ENCODE assay signal across 31 cellular contexts in the genomic region with DNA sequence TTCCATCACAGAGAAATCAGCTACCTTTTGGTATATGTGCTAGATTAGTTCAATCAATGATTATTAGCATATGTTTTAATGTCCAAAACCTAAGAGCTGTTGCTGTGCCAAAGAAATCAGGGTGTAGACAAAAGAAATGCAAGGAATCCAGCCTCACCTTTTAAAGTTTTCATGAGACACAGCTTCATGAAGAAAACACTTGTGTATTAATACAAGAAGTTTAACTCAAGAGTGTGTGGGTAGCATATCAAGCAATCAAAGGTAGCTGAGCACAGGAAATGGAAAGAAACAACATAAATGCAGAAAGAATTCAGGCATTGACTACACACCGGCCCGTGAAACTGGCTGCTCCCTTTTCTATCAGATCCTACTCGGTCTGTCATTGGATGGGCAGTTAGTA.
DNase-seq lines count a peak whose midpoint lies in the region; ATAC-seq and TF ChIP-seq lines count a peak whose summit lies in the region.
"Had no signal": no experiment of that assay in that cellular context is flagged by ENCODE, and none has a peak within 500 bp of the region (broad histone marks: within the 10 kb centered on the region; RNA-seq: fewer than 3 reads in every experiment).

No MANE protein-coding gene starts in this region.

- no peak overlapping the region for H3K27ac ChIP-seq in upper lobe of right lung
- H3K27ac ChIP-seq: body of pancreas, C4-2B, SJSA1, spleen, thoracic aorta had no signal

- POLR2A ChIA-PET in WTC11 (lab: Charles Lee): no interaction called here

- H3K4me1 Mint-ChIP-seq in WTC11 (peaks cover 14% of the 10 kb centered on the region), mesothelial cell of epicardium (peaks cover 17% of the 10 kb centered on the region)

- ATAC-seq in WTC11: peak; percentile 43; the same call in 1 of the 2 replicates
- peak; percentile 50 for ATAC-seq in upper lobe of right lung
- ATAC-seq: activated CD4-positive, CD25-positive, alpha-beta regulatory T cell treated with anti-CD3 and anti-CD28 coated beads, Interleukin-2, amount 50 U/mL, for 24 hours; activated T-cell treated with anti-CD3 and anti-CD28 coated beads, Interleukin-2, amount 50 U/mL, for 72 hours; body of pancreas had no signal

- H3K36me3 Mint-ChIP-seq in WTC11 (no peaks in the 10 kb centered on the region), mesothelial cell of epicardium (no peaks in the 10 kb centered on the region)

- no peak for TF ChIP-seq CTCF in WTC11 (IDR thresholded peaks at IDR 0.05)
- TF ChIP-seq CTCF in mesothelial cell of epicardium (IDR thresholded peaks at IDR 0.05; ENCODE audit: unreplicated experiment): no peak
- TF ChIP-seq CTCF in upper lobe of right lung (IDR thresholded peaks at IDR 0.05): no peak

- H3K9me3 Mint-ChIP-seq in WTC11 (no peaks in the 10 kb centered on the region), mesothelial cell of epicardium (peaks cover 6% of the 10 kb centered on the region)
- H3K9me3 Mint-ChIP-seq: activated T-cell treated with anti-CD3 and anti-CD28 coated beads, Interleukin-2, amount 50 U/mL, for 72 hours; stimulated activated naive CD8-positive, alpha-beta T cell treated with anti-CD3 and anti-CD28 coated beads, Interleukin-15, Interleukin-2, amounts not matched to agents 100 ng/mL and 50 ng/mL, for 24 hours; T-helper 1 cell treated with Interleukin-12 subunit alpha and Interleukin-12 subunit beta and Interleukin-4 antibody, amounts not matched to agents 30 μg/mL and 1 μg/mL, for 36 hours had no signal

- H3K36me3 ChIP-seq in upper lobe of right lung: no peaks in the 10 kb centered on the region
- H3K36me3 ChIP-seq: MG63, SJSA1, spleen, thoracic aorta had no signal

- intact Hi-C loops in upper lobe of right lung (cut with DNase I): no loop called here

- no peaks in the 10 kb centered on the region for H3K9me3 ChIP-seq in upper lobe of right lung
- H3K9me3 ChIP-seq: body of pancreas, MG63, SJSA1, spleen, thoracic aorta had no signal

- no peaks in the 10 kb centered on the region for H3K27me3 ChIP-seq in upper lobe of right lung
- H3K27me3 ChIP-seq: body of pancreas, MG63, SJSA1, spleen had no signal

- TF ChIP-seq POLR2A in erythroblast (IDR thresholded peaks at IDR 0.05; ENCODE audit: low read length): no peak

- CTCF ChIA-PET in WTC11 (lab: Charles Lee): no interaction called here

- H3K27ac Mint-ChIP-seq in WTC11: no peak overlapping the region
- H3K27ac Mint-ChIP-seq in mesothelial cell of epicardium: peak overlapping the region; percentile 69
- H3K27ac Mint-ChIP-seq: activated T-cell treated with anti-CD3 and anti-CD28 coated beads, Interleukin-2, amount 50 U/mL, for 72 hours; stimulated activated naive CD8-positive, alpha-beta T cell treated with anti-CD3 and anti-CD28 coated beads, Interleukin-15, Interleukin-2, amounts not matched to agents 100 ng/mL and 50 ng/mL, for 24 hours; T-helper 1 cell treated with Interleukin-12 subunit alpha and Interleukin-12 subunit beta and Interleukin-4 antibody, amounts not matched to agents 30 μg/mL and 1 μg/mL, for 36 hours had no signal

- no peaks in the 10 kb centered on the region for H3K27me3 Mint-ChIP-seq in WTC11 (ENCODE audit: low read depth)
- no peaks in the 10 kb centered on the region for H3K27me3 Mint-ChIP-seq in mesothelial cell of epicardium (ENCODE audit: low read depth)

- DNase-seq in HT-29 (ENCODE audit: low spot score) (peak; percentile 68), WTC11 (ENCODE audit: low spot score) (no peak), mesothelial cell of epicardium (ENCODE audit: low spot score in 2 of 2, unreplicated experiment in 2 of 2) (no peak), upper lobe of right lung (no peak), AML-193 (lab: John Stamatoyannopoulos, UW) (no peak), erythroblast (lab: John Stamatoyannopoulos, UW) (no peak)
- DNase-seq in activated T-cell treated with anti-CD3 and anti-CD28 coated beads, Interleukin-2, amount 50 U/mL, for 1 hour: no peak
- DNase-seq: activated CD4-positive, alpha-beta T cell treated with anti-CD3 and anti-CD28 coated beads, Interleukin-2, amount 50 U/mL, for 4 hours; activated naive CD4-positive, alpha-beta T cell treated with Interleukin-2 at 50 U/mL for 16 hours; activated T-cell treated with anti-CD3 and anti-CD28 coated beads, Interleukin-2, amount 50 U/mL, for 72 hours; body of pancreas; cerebellar nuclear complex; COR-L47; HCEC 1CT; hippocampal formation; MG63; NCI-H1105; NCI-H187; NCI-H2171; NCI-H510A; right cardiac atrium; RPMI8226; spleen; stimulated activated CD4-positive, alpha-beta T cell treated with anti-CD3 and anti-CD28 coated beads, Interleukin-2, amount 100 ng/mL, for 24 hours; stimulated activated CD8-positive, alpha-beta memory T cell treated with anti-CD3 and anti-CD28 coated beads, Interleukin-4, amount 100 ng/mL, for 48 hours had no signal

- H3K4me3 Mint-ChIP-seq in WTC11 (no peak overlapping the region), mesothelial cell of epicardium (no peak overlapping the region)
- H3K4me3 Mint-ChIP-seq: activated T-cell treated with anti-CD3 and anti-CD28 coated beads, Interleukin-2, amount 50 U/mL, for 72 hours; stimulated activated naive CD8-positive, alpha-beta T cell treated with anti-CD3 and anti-CD28 coated beads, Interleukin-15, Interleukin-2, amounts not matched to agents 100 ng/mL and 50 ng/mL, for 24 hours; T-helper 1 cell treated with Interleukin-12 subunit alpha and Interleukin-12 subunit beta and Interleukin-4 antibody, amounts not matched to agents 30 μg/mL and 1 μg/mL, for 36 hours had no signal

- H3K4me3 ChIP-seq in upper lobe of right lung: no peak overlapping the region
- H3K4me3 ChIP-seq: body of pancreas, MG63, SJSA1, spleen, thoracic aorta had no signal

- no peaks in the 10 kb centered on the region for H3K4me1 ChIP-seq in upper lobe of right lung
- H3K4me1 ChIP-seq: spleen had no signal

TF ChIP-seq in WTC11, 78 proteins besides CTCF, POLR2A, EP300 and RAD21:
- TF ChIP-seq NFATC4 (CRISPR knock-in tag; IDR thresholded peaks at IDR 0.05) (no peak), GRHL2 (CRISPR knock-in tag; IDR thresholded peaks at IDR 0.05; ENCODE audit: insufficient replicate concordance, severe bottlenecking) (no peak), TEAD4 (CRISPR knock-in tag; IDR thresholded peaks at IDR 0.05) (no peak), ZNF263 (CRISPR knock-in tag; IDR thresholded peaks at IDR 0.05; ENCODE audit: low read depth) (no peak), ZBTB21 (CRISPR knock-in tag; IDR thresholded peaks at IDR 0.05; ENCODE audit: borderline replicate concordance) (no peak)
- TF ChIP-seq, protein P1, sequence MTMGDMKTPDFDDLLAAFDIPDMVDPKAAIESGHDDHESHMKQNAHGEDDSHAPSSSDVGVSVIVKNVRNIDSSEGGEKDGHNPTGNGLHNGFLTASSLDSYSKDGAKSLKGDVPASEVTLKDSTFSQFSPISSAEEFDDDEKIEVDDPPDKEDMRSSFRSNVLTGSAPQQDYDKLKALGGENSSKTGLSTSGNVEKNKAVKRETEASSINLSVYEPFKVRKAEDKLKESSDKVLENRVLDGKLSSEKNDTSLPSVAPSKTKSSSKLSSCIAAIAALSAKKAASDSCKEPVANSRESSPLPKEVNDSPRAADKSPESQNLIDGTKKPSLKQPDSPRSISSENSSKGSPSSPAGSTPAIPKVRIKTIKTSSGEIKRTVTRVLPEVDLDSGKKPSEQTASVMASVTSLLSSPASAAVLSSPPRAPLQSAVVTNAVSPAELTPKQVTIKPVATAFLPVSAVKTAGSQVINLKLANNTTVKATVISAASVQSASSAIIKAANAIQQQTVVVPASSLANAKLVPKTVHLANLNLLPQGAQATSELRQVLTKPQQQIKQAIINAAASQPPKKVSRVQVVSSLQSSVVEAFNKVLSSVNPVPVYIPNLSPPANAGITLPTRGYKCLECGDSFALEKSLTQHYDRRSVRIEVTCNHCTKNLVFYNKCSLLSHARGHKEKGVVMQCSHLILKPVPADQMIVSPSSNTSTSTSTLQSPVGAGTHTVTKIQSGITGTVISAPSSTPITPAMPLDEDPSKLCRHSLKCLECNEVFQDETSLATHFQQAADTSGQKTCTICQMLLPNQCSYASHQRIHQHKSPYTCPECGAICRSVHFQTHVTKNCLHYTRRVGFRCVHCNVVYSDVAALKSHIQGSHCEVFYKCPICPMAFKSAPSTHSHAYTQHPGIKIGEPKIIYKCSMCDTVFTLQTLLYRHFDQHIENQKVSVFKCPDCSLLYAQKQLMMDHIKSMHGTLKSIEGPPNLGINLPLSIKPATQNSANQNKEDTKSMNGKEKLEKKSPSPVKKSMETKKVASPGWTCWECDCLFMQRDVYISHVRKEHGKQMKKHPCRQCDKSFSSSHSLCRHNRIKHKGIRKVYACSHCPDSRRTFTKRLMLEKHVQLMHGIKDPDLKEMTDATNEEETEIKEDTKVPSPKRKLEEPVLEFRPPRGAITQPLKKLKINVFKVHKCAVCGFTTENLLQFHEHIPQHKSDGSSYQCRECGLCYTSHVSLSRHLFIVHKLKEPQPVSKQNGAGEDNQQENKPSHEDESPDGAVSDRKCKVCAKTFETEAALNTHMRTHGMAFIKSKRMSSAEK (CRISPR knock-in tag; IDR thresholded peaks at IDR 0.05; ENCODE audit: borderline replicate concordance): no peak
- TF ChIP-seq, protein P2, sequence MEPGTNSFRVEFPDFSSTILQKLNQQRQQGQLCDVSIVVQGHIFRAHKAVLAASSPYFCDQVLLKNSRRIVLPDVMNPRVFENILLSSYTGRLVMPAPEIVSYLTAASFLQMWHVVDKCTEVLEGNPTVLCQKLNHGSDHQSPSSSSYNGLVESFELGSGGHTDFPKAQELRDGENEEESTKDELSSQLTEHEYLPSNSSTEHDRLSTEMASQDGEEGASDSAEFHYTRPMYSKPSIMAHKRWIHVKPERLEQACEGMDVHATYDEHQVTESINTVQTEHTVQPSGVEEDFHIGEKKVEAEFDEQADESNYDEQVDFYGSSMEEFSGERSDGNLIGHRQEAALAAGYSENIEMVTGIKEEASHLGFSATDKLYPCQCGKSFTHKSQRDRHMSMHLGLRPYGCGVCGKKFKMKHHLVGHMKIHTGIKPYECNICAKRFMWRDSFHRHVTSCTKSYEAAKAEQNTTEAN (CRISPR knock-in tag; IDR thresholded peaks at IDR 0.05): no peak
